ENCODE assay signal across 11 cellular contexts in genomic region chr11:2142762-2143202, GRCh38. TPM values are rescaled to one million over a fixed set of nuclear protein-coding genes. Genes with fewer than 3 reads are reported as not detected.
DNase-seq lines count a peak whose midpoint lies in the region; ATAC-seq lines count a peak whose summit lies in the region.
"Had no signal": no experiment of that assay in that cellular context is flagged by ENCODE, and none has a peak within 500 bp of the region (broad histone marks: within the 10 kb centered on the region; RNA-seq: fewer than 3 reads in every experiment).

No MANE protein-coding gene starts in this region.

- ATAC-seq in stimulated activated naive CD8-positive, alpha-beta T cell treated with anti-CD3 and anti-CD28 coated beads, Interleukin-15, Interleukin-2, amounts not matched to agents 100 U/mL and 50 U/mL, for 24 hours, result peak; percentile 98
- no peak for ATAC-seq in GM21786 (IDR thresholded peaks at IDR 0.05; ENCODE audit: unreplicated experiment)

- peak; percentile 33 for DNase-seq in activated T-cell treated with anti-CD3 and anti-CD28 coated beads for 48 hours (ENCODE audit: low read depth)
- DNase-seq in activated T-cell treated with anti-CD3 and anti-CD28 coated beads, Interleukin-2, amount 50 U/mL, for 1 hour, result no peak
- DNase-seq in activated CD4-positive, alpha-beta T cell treated with anti-CD3 and anti-CD28 coated beads, Interleukin-2, amount 10 ng/mL, durations not matched to agents 7 days and 5 days, result no peak
- DNase-seq in glomerular visceral epithelial cell (ENCODE audit: extremely low spot score), result peak; percentile 44
- peak; percentile 58 for DNase-seq in stimulated activated naive CD8-positive, alpha-beta T cell treated with anti-CD3 and anti-CD28 coated beads, Interleukin-15, Interleukin-2, amounts not matched to agents 100 U/mL and 50 U/mL, for 24 hours
- DNase-seq in GM19238 (ENCODE audit: insufficient read length, low spot score), result no peak
- DNase-seq in GF-D8 (lab: John Stamatoyannopoulos, UW), result no peak
- DNase-seq: H7, NCI-H526 had no signal

- H3K4me1 Mint-ChIP-seq in activated CD4-positive, alpha-beta T cell treated with anti-CD3 and anti-CD28 coated beads, Interleukin-2, amount 10 ng/mL, durations not matched to agents 7 days and 5 days, result peaks cover 11% of the 10 kb centered on the region

- no peaks in the 10 kb centered on the region for H3K36me3 Mint-ChIP-seq in activated CD4-positive, alpha-beta T cell treated with anti-CD3 and anti-CD28 coated beads, Interleukin-2, amount 10 ng/mL, durations not matched to agents 7 days and 5 days (ENCODE audit: low read depth)

- no peak overlapping the region for H3K4me3 Mint-ChIP-seq in activated CD4-positive, alpha-beta T cell treated with anti-CD3 and anti-CD28 coated beads, Interleukin-2, amount 10 ng/mL, durations not matched to agents 7 days and 5 days

- H3K27me3 Mint-ChIP-seq in activated CD4-positive, alpha-beta T cell treated with anti-CD3 and anti-CD28 coated beads, Interleukin-2, amount 10 ng/mL, durations not matched to agents 7 days and 5 days, result peaks cover 66% of the 10 kb centered on the region

- CTCF ChIA-PET in activated CD4-positive, alpha-beta T cell treated with anti-CD3 and anti-CD28 coated beads, Interleukin-2, amount 10 ng/mL, durations not matched to agents 7 days and 5 days (lab: Charles Lee), result interaction anchor here (0.6 to 1.4 kb wide), 3 partner anchors 106 to 462 kb away, joined by 3 read pairs; no protein-coding TSS in a partner anchor

- no peaks in the 10 kb centered on the region for H3K9me3 Mint-ChIP-seq in activated CD4-positive, alpha-beta T cell treated with anti-CD3 and anti-CD28 coated beads, Interleukin-2, amount 10 ng/mL, durations not matched to agents 7 days and 5 days

- POLR2A ChIA-PET in activated CD4-positive, alpha-beta T cell treated with anti-CD3 and anti-CD28 coated beads, Interleukin-2, amount 10 ng/mL, durations not matched to agents 7 days and 5 days (lab: Charles Lee), result no interaction called here

- H3K27ac Mint-ChIP-seq in activated CD4-positive, alpha-beta T cell treated with anti-CD3 and anti-CD28 coated beads, Interleukin-2, amount 10 ng/mL, durations not matched to agents 7 days and 5 days, result peak overlapping the region; percentile 17

RNA-seq across cellular contexts. Expression of gene IGF2, which starts 3.6 kb away (rescaled TPM):
- total RNA-seq in activated CD4-positive, alpha-beta T cell treated with anti-CD3 and anti-CD28 coated beads, Interleukin-2, amount 10 ng/mL, durations not matched to agents 7 days and 5 days, result under 1 TPM; 0.07 to 0.08 TPM

RNA-seq across cellular contexts. Expression of gene INS, which starts 18.2 kb away (rescaled TPM):
- not detected for total RNA-seq in activated CD4-positive, alpha-beta T cell treated with anti-CD3 and anti-CD28 coated beads, Interleukin-2, amount 10 ng/mL, durations not matched to agents 7 days and 5 days
- total RNA-seq: cerebellum, H7 had no signal

RNA-seq across cellular contexts. Expression of gene TH, which starts 28.8 kb away (rescaled TPM):
- total RNA-seq in activated CD4-positive, alpha-beta T cell treated with anti-CD3 and anti-CD28 coated beads, Interleukin-2, amount 10 ng/mL, durations not matched to agents 7 days and 5 days, result not detected
- total RNA-seq: H7 had no signal

Comparison
In these comparisons a context has a peak if more than half of its experiments do, and no peak if none do; other contexts are left out.
1. DNase-seq: peak in activated T-cell treated with anti-CD3 and anti-CD28 coated beads for 48 hours (single experiment), glomerular visceral epithelial cell (single experiment) and stimulated activated naive CD8-positive, alpha-beta T cell treated with anti-CD3 and anti-CD28 coated beads, Interleukin-15, Interleukin-2, amounts not matched to agents 100 U/mL and 50 U/mL, for 24 hours (single experiment); none in activated T-cell treated with anti-CD3 and anti-CD28 coated beads, Interleukin-2, amount 50 U/mL, for 1 hour (single experiment), activated CD4-positive, alpha-beta T cell treated with anti-CD3 and anti-CD28 coated beads, Interleukin-2, amount 10 ng/mL, durations not matched to agents 7 days and 5 days (single experiment), GM19238 (single experiment) and GF-D8 (single experiment).